In genomic region chr10:9274206-9274755, GRCh38 we compare ENCODE assay signal across 22 cellular contexts.
"Had no signal": no experiment of that assay in that cellular context is flagged by ENCODE, and none has a peak within 500 bp of the region (broad histone marks: within the 10 kb centered on the region; RNA-seq: fewer than 3 reads in every experiment).

No MANE protein-coding gene starts in this region.

- H3K4me3 ChIP-seq: dorsolateral prefrontal cortex, heart left ventricle, lung, psoas muscle, spleen, tibial artery, upper lobe of left lung, uterus had no signal

- H3K4me1 ChIP-seq: heart left ventricle, psoas muscle, spleen, tibial artery, upper lobe of left lung, uterus had no signal

- H3K9me3 Mint-ChIP-seq: stimulated activated memory B cell treated with anti-CD40 and anti-IgM and Interleukin-4, amounts not matched to agents 10 μg/mL and 1 μg/mL and 100 μg/mL, for 72 hours; stimulated activated naive CD8-positive, alpha-beta T cell treated with anti-CD3 and anti-CD28 coated beads, Interleukin-15, Interleukin-2, amounts not matched to agents 100 ng/mL and 50 ng/mL, for 24 hours had no signal

- H3K27me3 ChIP-seq: heart left ventricle, spleen, tibial artery, upper lobe of left lung, uterus had no signal

- ATAC-seq: heart left ventricle; left colon; left ventricle myocardium superior; psoas muscle; sciatic nerve; stimulated activated memory B cell treated with anti-CD40 and anti-IgM and Interleukin-4, amounts not matched to agents 10 μg/mL and 1 μg/mL and 100 μg/mL, for 72 hours had no signal

- H3K36me3 ChIP-seq: heart left ventricle, spleen, tibial artery, upper lobe of left lung, uterus had no signal

- H3K9me3 ChIP-seq: heart left ventricle, psoas muscle, spleen, tibial artery, upper lobe of left lung, uterus had no signal

- DNase-seq: dorsolateral prefrontal cortex; effector CD8-positive, alpha-beta T cell; heart left ventricle; hippocampal formation; left colon; left ventricle myocardium superior; mesenchymal stem cell; midbrain; psoas muscle; retina; spleen; stimulated activated CD4-positive, alpha-beta T cell treated with anti-CD3 and anti-CD28 coated beads, Interleukin-15, amount 100 ng/mL, for 24 hours; stimulated activated CD4-positive, alpha-beta T cell treated with anti-CD3 and anti-CD28 coated beads, Interleukin-1b, Interleukin-23, amount 100 ng/mL, for 48 hours; stimulated activated CD4-positive, alpha-beta T cell treated with anti-CD3 and anti-CD28 coated beads, Interleukin-4, amount 100 ng/mL, for 24 hours; tibial artery; uterus had no signal

- H3K36me3 Mint-ChIP-seq: stimulated activated memory B cell treated with anti-CD40 and anti-IgM and Interleukin-4, amounts not matched to agents 10 μg/mL and 1 μg/mL and 100 μg/mL, for 72 hours had no signal

- H3K27ac ChIP-seq: dorsolateral prefrontal cortex, heart left ventricle, psoas muscle, spleen, tibial artery, upper lobe of left lung, uterus had no signal

- H3K4me1 Mint-ChIP-seq: nephron; stimulated activated memory B cell treated with anti-CD40 and anti-IgM and Interleukin-4, amounts not matched to agents 10 μg/mL and 1 μg/mL and 100 μg/mL, for 72 hours had no signal

- H3K27ac Mint-ChIP-seq: nephron; stimulated activated memory B cell treated with anti-CD40 and anti-IgM and Interleukin-4, amounts not matched to agents 10 μg/mL and 1 μg/mL and 100 μg/mL, for 72 hours; stimulated activated naive CD8-positive, alpha-beta T cell treated with anti-CD3 and anti-CD28 coated beads, Interleukin-15, Interleukin-2, amounts not matched to agents 100 ng/mL and 50 ng/mL, for 24 hours had no signal

- H3K4me3 Mint-ChIP-seq: nephron; stimulated activated memory B cell treated with anti-CD40 and anti-IgM and Interleukin-4, amounts not matched to agents 10 μg/mL and 1 μg/mL and 100 μg/mL, for 72 hours; stimulated activated naive CD8-positive, alpha-beta T cell treated with anti-CD3 and anti-CD28 coated beads, Interleukin-15, Interleukin-2, amounts not matched to agents 100 ng/mL and 50 ng/mL, for 24 hours had no signal
